In the genomic region with DNA sequence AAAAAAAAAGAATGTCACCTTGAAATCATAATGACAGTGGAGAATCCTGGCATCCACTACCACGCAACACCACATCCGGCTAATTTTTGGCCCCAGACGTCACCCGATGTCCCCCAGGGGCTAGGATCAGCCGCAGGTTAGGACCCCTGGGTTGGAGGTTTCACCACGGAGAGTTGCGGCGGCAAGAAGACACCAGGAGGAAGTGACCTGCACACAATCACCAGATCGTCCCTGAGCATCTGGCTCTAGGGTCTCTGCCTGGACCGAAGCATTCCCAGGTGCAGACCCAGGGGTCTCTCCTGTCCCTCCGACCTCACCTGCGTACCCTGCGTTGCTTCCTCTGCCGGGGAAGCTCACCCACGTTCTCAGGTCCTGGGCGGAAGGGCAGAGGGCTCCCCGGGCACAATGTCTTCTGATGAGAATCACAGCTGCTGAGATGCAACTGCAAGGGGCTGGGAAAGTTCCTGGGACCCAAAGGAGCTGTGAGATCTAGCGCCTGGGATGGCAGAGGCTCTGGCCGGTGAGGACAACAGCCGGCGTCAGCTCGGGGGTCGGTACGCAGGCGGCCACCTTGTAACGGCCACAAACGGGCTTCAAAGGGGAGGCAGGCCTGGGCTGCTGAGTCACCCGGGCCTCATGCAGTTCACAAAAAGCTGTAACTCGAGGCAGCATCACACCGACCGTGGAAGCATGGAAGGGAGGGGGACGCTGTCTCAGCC, we compare ENCODE assay signal across 1 cellular context.
TF ChIP-seq lines count a peak whose summit lies in the region.

No MANE protein-coding gene starts in this region.

TF ChIP-seq in WTC11, 78 proteins besides CTCF, POLR2A, EP300 and RAD21 (continued from another document):
- no peak for TF ChIP-seq AR (CRISPR knock-in tag; IDR thresholded peaks at IDR 0.05)
- TF ChIP-seq, protein P1, sequence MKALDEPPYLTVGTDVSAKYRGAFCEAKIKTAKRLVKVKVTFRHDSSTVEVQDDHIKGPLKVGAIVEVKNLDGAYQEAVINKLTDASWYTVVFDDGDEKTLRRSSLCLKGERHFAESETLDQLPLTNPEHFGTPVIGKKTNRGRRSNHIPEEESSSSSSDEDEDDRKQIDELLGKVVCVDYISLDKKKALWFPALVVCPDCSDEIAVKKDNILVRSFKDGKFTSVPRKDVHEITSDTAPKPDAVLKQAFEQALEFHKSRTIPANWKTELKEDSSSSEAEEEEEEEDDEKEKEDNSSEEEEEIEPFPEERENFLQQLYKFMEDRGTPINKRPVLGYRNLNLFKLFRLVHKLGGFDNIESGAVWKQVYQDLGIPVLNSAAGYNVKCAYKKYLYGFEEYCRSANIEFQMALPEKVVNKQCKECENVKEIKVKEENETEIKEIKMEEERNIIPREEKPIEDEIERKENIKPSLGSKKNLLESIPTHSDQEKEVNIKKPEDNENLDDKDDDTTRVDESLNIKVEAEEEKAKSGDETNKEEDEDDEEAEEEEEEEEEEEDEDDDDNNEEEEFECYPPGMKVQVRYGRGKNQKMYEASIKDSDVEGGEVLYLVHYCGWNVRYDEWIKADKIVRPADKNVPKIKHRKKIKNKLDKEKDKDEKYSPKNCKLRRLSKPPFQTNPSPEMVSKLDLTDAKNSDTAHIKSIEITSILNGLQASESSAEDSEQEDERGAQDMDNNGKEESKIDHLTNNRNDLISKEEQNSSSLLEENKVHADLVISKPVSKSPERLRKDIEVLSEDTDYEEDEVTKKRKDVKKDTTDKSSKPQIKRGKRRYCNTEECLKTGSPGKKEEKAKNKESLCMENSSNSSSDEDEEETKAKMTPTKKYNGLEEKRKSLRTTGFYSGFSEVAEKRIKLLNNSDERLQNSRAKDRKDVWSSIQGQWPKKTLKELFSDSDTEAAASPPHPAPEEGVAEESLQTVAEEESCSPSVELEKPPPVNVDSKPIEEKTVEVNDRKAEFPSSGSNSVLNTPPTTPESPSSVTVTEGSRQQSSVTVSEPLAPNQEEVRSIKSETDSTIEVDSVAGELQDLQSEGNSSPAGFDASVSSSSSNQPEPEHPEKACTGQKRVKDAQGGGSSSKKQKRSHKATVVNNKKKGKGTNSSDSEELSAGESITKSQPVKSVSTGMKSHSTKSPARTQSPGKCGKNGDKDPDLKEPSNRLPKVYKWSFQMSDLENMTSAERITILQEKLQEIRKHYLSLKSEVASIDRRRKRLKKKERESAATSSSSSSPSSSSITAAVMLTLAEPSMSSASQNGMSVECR (CRISPR knock-in tag; IDR thresholded peaks at IDR 0.05; ENCODE audit: borderline replicate concordance), result no peak
- TF ChIP-seq MYBL2 (CRISPR knock-in tag; IDR thresholded peaks at IDR 0.05), result no peak
TF ChIP-seq in WTC11: peak in this region for 3.
